In genomic region chr12:14774074-14774943, GRCh38 we compare ENCODE assay signal across 8 cellular contexts. TPM values are rescaled to one million over a fixed set of nuclear protein-coding genes. Genes with fewer than 3 reads are reported as not detected.
DNase-seq lines count a peak whose midpoint lies in the region; ATAC-seq and TF ChIP-seq lines count a peak whose summit lies in the region.

No MANE protein-coding gene starts in this region.

- peaks cover 31% of the 10 kb centered on the region for H3K79me2 ChIP-seq in DOHH2 (ENCODE audit: control insufficient read depth, low read length)

- no peaks in the 10 kb centered on the region; the same call in 1 of the 2 replicates for H3K27me3 Mint-ChIP-seq in WTC11 (ENCODE audit: low read depth)

- peak; percentile 60 for ATAC-seq in GM21723 (IDR thresholded peaks at IDR 0.05; ENCODE audit: unreplicated experiment)
- ATAC-seq in WTC11, result peak; percentile 74

- peaks cover 35% of the 10 kb centered on the region for H3K4me1 Mint-ChIP-seq in WTC11

- H3K27ac ChIP-seq in DOHH2 (ENCODE audit: low read depth, low read length), result peak overlapping the region; percentile 60
- peak overlapping the region; percentile 74 to 96 (median 92) for H3K27ac ChIP-seq in skin epidermis

- H3F3A ChIP-seq in DOHH2 (ENCODE audit: control insufficient read depth, insufficient read depth), result peaks cover 33% of the 10 kb centered on the region

- no peak for TF ChIP-seq CTCF in DOHH2 (IDR thresholded peaks at IDR 0.05; ENCODE audit: low read depth, low read length, poor library complexity, severe bottlenecking)
- no peak for TF ChIP-seq CTCF in WTC11 (IDR thresholded peaks at IDR 0.05)
- TF ChIP-seq CTCF in cardiac fibroblast (IDR thresholded peaks at IDR 0.05; ENCODE audit: low read depth, low read length), result no peak

- H3K4me3 ChIP-seq in DOHH2 (ENCODE audit: low read length) (peak overlapping the region; percentile 84), cardiac fibroblast (replicated peaks in 1 of 2; ENCODE audit: low read depth in 2 of 2, low read length in 2 of 2) (peak overlapping the region; percentile 74 to 93), skin epidermis (peak overlapping the region; percentile 58 to 83 (median 78))

- peak overlapping the region; percentile 93 for H3K27ac Mint-ChIP-seq in WTC11

- peaks cover 12% of the 10 kb centered on the region for H3K36me3 ChIP-seq in DOHH2 (ENCODE audit: control insufficient read depth, low read length)

- CTCF ChIA-PET in WTC11 (lab: Charles Lee), result interaction anchor here (0.5 to 2.0 kb wide), 6 partner anchors 18 to 87 kb away, joined by 3 to 8 read pairs (median 4); partner anchors contain the start of genes C12orf60 and WBP11

- DNase-seq in Kasumi-1 (lab: John Stamatoyannopoulos, UW) (peak; percentile 84 to 90), WTC11 (ENCODE audit: low spot score) (peak; percentile 95), cardiac fibroblast (ENCODE audit: low read depth in 2 of 2) (peak; percentile 98), iPS-NIHi7 (ENCODE audit: extremely low spot score) (peak; percentile 87), NCI-H1092 (lab: John Stamatoyannopoulos, UW) (no peak)

- H3K9me2 ChIP-seq in DOHH2 (replicated peaks; ENCODE audit: control insufficient read depth, low read length), result no peaks in the 10 kb centered on the region

- no peaks in the 10 kb centered on the region for H3K9me3 Mint-ChIP-seq in WTC11

- no peaks in the 10 kb centered on the region for H4K20me1 ChIP-seq in DOHH2 (ENCODE audit: control insufficient read depth, insufficient read depth, low read depth, low read length)

- POLR2A ChIA-PET in WTC11 (lab: Charles Lee), result interaction anchor here (1.1 to 2.9 kb wide), 6 partner anchors 10 to 261 kb away, joined by 3 to 22 read pairs (median 3); partner anchors contain the start of genes C12orf60 and WBP11

- no peaks in the 10 kb centered on the region for H3K27me3 ChIP-seq in DOHH2 (ENCODE audit: control insufficient read depth, low read length)

- H3K36me3 Mint-ChIP-seq in WTC11, result peaks cover 4% of the 10 kb centered on the region; the same call in 1 of the 2 replicates

- peaks cover 50% of the 10 kb centered on the region for H3K4me1 ChIP-seq in DOHH2 (ENCODE audit: control insufficient read depth, low read length)

- peak overlapping the region; percentile 73 for H3K4me2 ChIP-seq in DOHH2 (ENCODE audit: low read length)

- H3K9me3 ChIP-seq in DOHH2 (ENCODE audit: control insufficient read depth, insufficient read depth, low read length), result no peaks in the 10 kb centered on the region

- H3K4me3 Mint-ChIP-seq in WTC11, result peak overlapping the region; percentile 99

TF ChIP-seq in WTC11, 78 proteins besides CTCF, POLR2A, EP300 and RAD21 (continues in another document):
- TF ChIP-seq, protein P1, sequence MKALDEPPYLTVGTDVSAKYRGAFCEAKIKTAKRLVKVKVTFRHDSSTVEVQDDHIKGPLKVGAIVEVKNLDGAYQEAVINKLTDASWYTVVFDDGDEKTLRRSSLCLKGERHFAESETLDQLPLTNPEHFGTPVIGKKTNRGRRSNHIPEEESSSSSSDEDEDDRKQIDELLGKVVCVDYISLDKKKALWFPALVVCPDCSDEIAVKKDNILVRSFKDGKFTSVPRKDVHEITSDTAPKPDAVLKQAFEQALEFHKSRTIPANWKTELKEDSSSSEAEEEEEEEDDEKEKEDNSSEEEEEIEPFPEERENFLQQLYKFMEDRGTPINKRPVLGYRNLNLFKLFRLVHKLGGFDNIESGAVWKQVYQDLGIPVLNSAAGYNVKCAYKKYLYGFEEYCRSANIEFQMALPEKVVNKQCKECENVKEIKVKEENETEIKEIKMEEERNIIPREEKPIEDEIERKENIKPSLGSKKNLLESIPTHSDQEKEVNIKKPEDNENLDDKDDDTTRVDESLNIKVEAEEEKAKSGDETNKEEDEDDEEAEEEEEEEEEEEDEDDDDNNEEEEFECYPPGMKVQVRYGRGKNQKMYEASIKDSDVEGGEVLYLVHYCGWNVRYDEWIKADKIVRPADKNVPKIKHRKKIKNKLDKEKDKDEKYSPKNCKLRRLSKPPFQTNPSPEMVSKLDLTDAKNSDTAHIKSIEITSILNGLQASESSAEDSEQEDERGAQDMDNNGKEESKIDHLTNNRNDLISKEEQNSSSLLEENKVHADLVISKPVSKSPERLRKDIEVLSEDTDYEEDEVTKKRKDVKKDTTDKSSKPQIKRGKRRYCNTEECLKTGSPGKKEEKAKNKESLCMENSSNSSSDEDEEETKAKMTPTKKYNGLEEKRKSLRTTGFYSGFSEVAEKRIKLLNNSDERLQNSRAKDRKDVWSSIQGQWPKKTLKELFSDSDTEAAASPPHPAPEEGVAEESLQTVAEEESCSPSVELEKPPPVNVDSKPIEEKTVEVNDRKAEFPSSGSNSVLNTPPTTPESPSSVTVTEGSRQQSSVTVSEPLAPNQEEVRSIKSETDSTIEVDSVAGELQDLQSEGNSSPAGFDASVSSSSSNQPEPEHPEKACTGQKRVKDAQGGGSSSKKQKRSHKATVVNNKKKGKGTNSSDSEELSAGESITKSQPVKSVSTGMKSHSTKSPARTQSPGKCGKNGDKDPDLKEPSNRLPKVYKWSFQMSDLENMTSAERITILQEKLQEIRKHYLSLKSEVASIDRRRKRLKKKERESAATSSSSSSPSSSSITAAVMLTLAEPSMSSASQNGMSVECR (CRISPR knock-in tag; IDR thresholded peaks at IDR 0.05; ENCODE audit: borderline replicate concordance), result peak; percentile 53; the same call in 1 of the 2 replicates
- TF ChIP-seq, protein P2, sequence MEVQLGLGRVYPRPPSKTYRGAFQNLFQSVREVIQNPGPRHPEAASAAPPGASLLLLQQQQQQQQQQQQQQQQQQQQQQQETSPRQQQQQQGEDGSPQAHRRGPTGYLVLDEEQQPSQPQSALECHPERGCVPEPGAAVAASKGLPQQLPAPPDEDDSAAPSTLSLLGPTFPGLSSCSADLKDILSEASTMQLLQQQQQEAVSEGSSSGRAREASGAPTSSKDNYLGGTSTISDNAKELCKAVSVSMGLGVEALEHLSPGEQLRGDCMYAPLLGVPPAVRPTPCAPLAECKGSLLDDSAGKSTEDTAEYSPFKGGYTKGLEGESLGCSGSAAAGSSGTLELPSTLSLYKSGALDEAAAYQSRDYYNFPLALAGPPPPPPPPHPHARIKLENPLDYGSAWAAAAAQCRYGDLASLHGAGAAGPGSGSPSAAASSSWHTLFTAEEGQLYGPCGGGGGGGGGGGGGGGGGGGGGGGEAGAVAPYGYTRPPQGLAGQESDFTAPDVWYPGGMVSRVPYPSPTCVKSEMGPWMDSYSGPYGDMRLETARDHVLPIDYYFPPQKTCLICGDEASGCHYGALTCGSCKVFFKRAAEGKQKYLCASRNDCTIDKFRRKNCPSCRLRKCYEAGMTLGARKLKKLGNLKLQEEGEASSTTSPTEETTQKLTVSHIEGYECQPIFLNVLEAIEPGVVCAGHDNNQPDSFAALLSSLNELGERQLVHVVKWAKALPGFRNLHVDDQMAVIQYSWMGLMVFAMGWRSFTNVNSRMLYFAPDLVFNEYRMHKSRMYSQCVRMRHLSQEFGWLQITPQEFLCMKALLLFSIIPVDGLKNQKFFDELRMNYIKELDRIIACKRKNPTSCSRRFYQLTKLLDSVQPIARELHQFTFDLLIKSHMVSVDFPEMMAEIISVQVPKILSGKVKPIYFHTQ (CRISPR knock-in tag; IDR thresholded peaks at IDR 0.05), result no peak
- TF ChIP-seq MYBL2 (CRISPR knock-in tag; IDR thresholded peaks at IDR 0.05), result peak; percentile 72; the same call in 1 of the 2 replicates
- TF ChIP-seq NFYB (CRISPR knock-in tag; conservative IDR thresholded peaks at IDR 0.05; ENCODE audit: low read depth), result peak; percentile 99
- peak; percentile 70 for TF ChIP-seq TEAD4 (CRISPR knock-in tag; IDR thresholded peaks at IDR 0.05)
- TF ChIP-seq HMGA2 (CRISPR knock-in tag; IDR thresholded peaks at IDR 0.05), result no peak
- 0 out of 2 replicates have a peak, but pooled peaks have one; percentile 45 for TF ChIP-seq KAT7 (CRISPR knock-in tag; IDR thresholded peaks at IDR 0.05; ENCODE audit: borderline replicate concordance)
- 0 out of 2 replicates have a peak, but pooled peaks have one; percentile 19 for TF ChIP-seq NR2C2 (CRISPR knock-in tag; IDR thresholded peaks at IDR 0.05)
- peak; percentile 76; the same call in 1 of the 2 replicates for TF ChIP-seq TP53 (CRISPR knock-in tag; IDR thresholded peaks at IDR 0.05)
- TF ChIP-seq PREB (CRISPR knock-in tag; IDR thresholded peaks at IDR 0.05; ENCODE audit: borderline replicate concordance), result no peak
- TF ChIP-seq NFE2L1 (CRISPR knock-in tag; IDR thresholded peaks at IDR 0.05), result peak; percentile 70; the same call in 1 of the 2 replicates
- TF ChIP-seq ZNF232 (CRISPR knock-in tag; IDR thresholded peaks at IDR 0.05), result 0 out of 2 replicates have a peak, but pooled peaks have one; percentile 68
- TF ChIP-seq JUN (CRISPR knock-in tag; IDR thresholded peaks at IDR 0.05), result peak; percentile 54; the same call in 1 of the 2 replicates
- 0 out of 2 replicates have a peak, but pooled peaks have one; percentile 26 for TF ChIP-seq CBFB (CRISPR knock-in tag; IDR thresholded peaks at IDR 0.05; ENCODE audit: low read depth)
- TF ChIP-seq, protein P3, sequence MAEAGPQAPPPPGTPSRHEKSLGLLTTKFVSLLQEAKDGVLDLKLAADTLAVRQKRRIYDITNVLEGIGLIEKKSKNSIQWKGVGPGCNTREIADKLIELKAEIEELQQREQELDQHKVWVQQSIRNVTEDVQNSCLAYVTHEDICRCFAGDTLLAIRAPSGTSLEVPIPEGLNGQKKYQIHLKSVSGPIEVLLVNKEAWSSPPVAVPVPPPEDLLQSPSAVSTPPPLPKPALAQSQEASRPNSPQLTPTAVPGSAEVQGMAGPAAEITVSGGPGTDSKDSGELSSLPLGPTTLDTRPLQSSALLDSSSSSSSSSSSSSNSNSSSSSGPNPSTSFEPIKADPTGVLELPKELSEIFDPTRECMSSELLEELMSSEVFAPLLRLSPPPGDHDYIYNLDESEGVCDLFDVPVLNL (CRISPR knock-in tag; IDR thresholded peaks at IDR 0.05; ENCODE audit: borderline replicate concordance, low read depth), result no peak
- 0 out of 2 replicates have a peak, but pooled peaks have one; percentile 27 for TF ChIP-seq FOXK1 (CRISPR knock-in tag; IDR thresholded peaks at IDR 0.05)

RNA-seq across cellular contexts. Expression of gene WBP11, which starts 29.0 kb away (rescaled TPM):
- 98.4 to 111 TPM (median 102 TPM) in 3 replicates for total RNA-seq in WTC11 (2021)

RNA-seq across cellular contexts. Expression of gene C12orf60, which starts 29.2 kb away (rescaled TPM):
- total RNA-seq in WTC11 (2021), result 1.3 to 2.0 TPM (median 1.8 TPM) in 3 replicates

RNA-seq across cellular contexts. Expression of gene SMCO3, which starts 39.7 kb away (rescaled TPM):
- not detected in 3 replicates for total RNA-seq in WTC11 (2021)
